Comparison of ENCODE assay signal across 8 cellular contexts in genomic region chr11:64284962-64285884, GRCh38. TPM values are rescaled to one million over a fixed set of nuclear protein-coding genes. Genes with fewer than 3 reads are reported as not detected.
DNase-seq lines count a peak whose midpoint lies in the region; ATAC-seq and TF ChIP-seq lines count a peak whose summit lies in the region.

Gene GPR137 (plus strand): TSS chr11:64285848. CDS start chr11:64286525, 677 bp downstream.

- POLR2A ChIA-PET in activated CD4-positive, alpha-beta memory T cell treated with anti-CD3 and anti-CD28 coated beads for 36 hours (lab: Charles Lee), result interaction anchor here (0.6 to 4.0 kb wide), 11 partner anchors 10 to 81 kb away, joined by 3 to 33 read pairs (median 4); partner anchors contain the start of genes ESRRA, FERMT3, FKBP2 and NUDT22

- H3K27ac ChIP-seq in dorsolateral prefrontal cortex, result peak within 1 kb of the TSS; percentile 78 to 99 (median 96)

- no peaks in the 10 kb centered on the region for H3K27me3 ChIP-seq in dorsolateral prefrontal cortex

- peak; percentile 48 to 63 for DNase-seq in AML-193 (lab: John Stamatoyannopoulos, UW)
- peak; percentile 93 for DNase-seq in NCI-H69 (lab: John Stamatoyannopoulos, UW)
- peak; percentile 91 for DNase-seq in activated CD4-positive, alpha-beta memory T cell treated with anti-CD3 and anti-CD28 coated beads for 36 hours
- DNase-seq in dorsolateral prefrontal cortex, result peak; percentile 75 to 94 (median 86)
- peak; percentile 78 to 97 for DNase-seq in lower leg skin (ENCODE audit: low spot score in 2 of 2)
- DNase-seq in stimulated activated CD4-positive, alpha-beta T cell treated with anti-CD3 and anti-CD28 coated beads, Interleukin-4, amount 100 ng/mL, for 48 hours (ENCODE audit: low read depth in 2 of 2), result peak; percentile 85 to 91

- TF ChIP-seq POLR2A in GM19099 (IDR thresholded peaks at IDR 0.05; ENCODE audit: extremely low read depth, insufficient read length, low read depth), result peak; percentile 63
- no peak for TF ChIP-seq POLR2A in lower leg skin (IDR thresholded peaks at IDR 0.05)

- 0 to 1% methylated on average over 22 to 41 of the region's 102 CpGs for WGBS in lower leg skin, 2 donors

- H3K4me3 ChIP-seq in dorsolateral prefrontal cortex (peak within 1 kb of the TSS; percentile 61 to 100 (median 91)), lower leg skin (ENCODE audit: low read depth, poor library complexity, severe bottlenecking) (peak within 1 kb of the TSS; percentile 85)

- CTCF ChIA-PET in activated CD4-positive, alpha-beta memory T cell treated with anti-CD3 and anti-CD28 coated beads for 36 hours (lab: Charles Lee), result interaction anchor here (0.6 to 4.6 kb wide), 10 partner anchors 13 to 81 kb away, joined by 3 to 61 read pairs (median 4); partner anchors contain the start of genes CATSPERZ, FERMT3, FKBP2 and PLCB3

- no peaks in the 10 kb centered on the region for H3K9me3 Mint-ChIP-seq in activated CD4-positive, alpha-beta memory T cell treated with anti-CD3 and anti-CD28 coated beads for 36 hours

- peaks cover 4% of the 10 kb centered on the region for H3K36me3 Mint-ChIP-seq in activated CD4-positive, alpha-beta memory T cell treated with anti-CD3 and anti-CD28 coated beads for 36 hours

- H3K27ac Mint-ChIP-seq in activated CD4-positive, alpha-beta memory T cell treated with anti-CD3 and anti-CD28 coated beads for 36 hours, result peak within 1 kb of the TSS; percentile 91

- peaks cover 14% of the 10 kb centered on the region for H3K4me1 Mint-ChIP-seq in activated CD4-positive, alpha-beta memory T cell treated with anti-CD3 and anti-CD28 coated beads for 36 hours (ENCODE audit: low read depth)

- peak in 18 of 56 donors; percentile 7 to 41 (median 26) for TF ChIP-seq CTCF in dorsolateral prefrontal cortex (IDR thresholded peaks at IDR 0.05 in 54 of 56, conservative IDR thresholded peaks at IDR 0.05 in 2 of 56; ENCODE audit: low read depth in 1 of 56, partially characterized antibody in 56 of 56)
- no peak for TF ChIP-seq CTCF in lower leg skin (IDR thresholded peaks at IDR 0.05)

- peak; percentile 62 for ATAC-seq in HG03354 (IDR thresholded peaks at IDR 0.05; ENCODE audit: poor library complexity, severe bottlenecking, unreplicated experiment)

- H3K27me3 Mint-ChIP-seq in activated CD4-positive, alpha-beta memory T cell treated with anti-CD3 and anti-CD28 coated beads for 36 hours, result peaks cover under 1% of the 10 kb centered on the region

- peak within 1 kb of the TSS; percentile 83 for H3K4me3 Mint-ChIP-seq in activated CD4-positive, alpha-beta memory T cell treated with anti-CD3 and anti-CD28 coated beads for 36 hours

- intact Hi-C loops in activated CD4-positive, alpha-beta memory T cell treated with anti-CD3 and anti-CD28 coated beads for 36 hours (cut with micrococcal nuclease), result loop anchor here (1.0 to 2.0 kb wide), 3 partner anchors 15 to 44 kb away; partner anchors contain the start of genes ESRRA and FKBP2
- intact Hi-C loops in dorsolateral prefrontal cortex (cut with DNase I) (loop anchor here (1.0 kb wide), 1 partner anchor 15 kb away; no protein-coding TSS in a partner anchor), lower leg skin (cut with DNase I; ENCODE audit: low total_unique reads) (no loop called here)

RNA-seq across cellular contexts. Expression of gene GPR137, which starts in this region (rescaled TPM):
- total RNA-seq in activated CD4-positive, alpha-beta memory T cell treated with anti-CD3 and anti-CD28 coated beads for 36 hours, result 10 to 100 TPM; 28.7 to 31.6 TPM
- 100 to 1,000 TPM in 14 of 120 experiments, 10 to 100 TPM in 106; 60.7 to 140 (median 86.2) TPM for total RNA-seq in dorsolateral prefrontal cortex
- 10 to 100 TPM; 12.2 to 31.6 (median 30.4) TPM for total RNA-seq in lower leg skin

Comparison
In these comparisons a context has a peak if more than half of its experiments do, and no peak if none do; other contexts are left out.
1. Peak in every context shown above with its lines: DNase-seq, ATAC-seq, H3K4me3 ChIP-seq and H3K27ac ChIP-seq.